In the genomic region with DNA sequence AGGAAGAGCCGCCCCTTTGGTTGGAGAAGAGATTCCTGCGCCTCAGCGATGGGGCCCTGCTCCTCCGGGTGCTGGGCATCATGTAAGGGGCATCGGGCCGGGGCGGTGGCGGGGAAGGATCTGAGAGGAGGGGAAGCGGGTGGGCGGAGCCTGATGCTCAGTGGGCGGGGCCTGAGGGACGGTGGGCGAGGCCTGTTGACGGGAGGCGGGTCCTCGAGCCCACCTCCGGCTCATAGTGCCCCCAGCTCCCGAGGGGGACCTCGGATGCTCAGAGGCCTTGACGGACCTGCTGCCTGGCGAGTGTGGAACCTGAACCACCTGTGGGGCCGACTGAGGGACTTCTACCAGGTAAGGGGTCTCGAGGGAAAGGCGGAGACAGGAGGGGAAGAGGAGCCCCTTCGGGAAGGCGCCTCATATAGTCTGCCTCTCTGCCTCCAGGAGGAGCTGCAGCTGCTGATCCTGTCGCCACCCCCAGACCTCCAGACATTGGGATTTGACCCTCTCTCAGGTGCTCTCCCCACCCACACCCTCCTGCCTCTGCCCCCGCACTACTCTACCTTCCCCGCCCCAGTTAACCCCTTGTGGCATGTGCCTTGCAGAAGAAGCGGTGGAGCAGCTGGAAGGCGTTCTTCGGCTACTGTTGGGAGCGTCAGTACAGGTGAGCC, we compare ENCODE assay signal across 10 cellular contexts.
A peak's percentile ranks its signal among the peaks of the same experiment; 100 is the strongest.
DNase-seq lines count a peak whose midpoint lies in the region; ATAC-seq and FAIRE-seq lines count a peak whose summit lies in the region.
"Had no signal": no experiment of that assay in that cellular context is flagged by ENCODE, and none has a peak within 500 bp of the region (broad histone marks: within the 10 kb centered on the region; RNA-seq: fewer than 3 reads in every experiment).

No MANE protein-coding gene starts in this region.

- peak; percentile 77 for DNase-seq in GM19238 (ENCODE audit: insufficient read length, low spot score)
- DNase-seq in NCI-H146 (lab: John Stamatoyannopoulos, UW), result peak; percentile 44
- DNase-seq in activated T-helper 1 cell treated with Interleukin-2 at 50 U/mL for 16 hours (ENCODE audit: low read depth), result peak; percentile 50
- peak; percentile 67 to 71 for DNase-seq in stimulated activated CD8-positive, alpha-beta memory T cell treated with anti-CD3 and anti-CD28 coated beads, Interleukin-15, amount 100 ng/mL, for 48 hours (ENCODE audit: low read depth in 2 of 2)
- DNase-seq in NCI-H446 (lab: John Stamatoyannopoulos, UW), result no peak
- no peak for DNase-seq in RCC 7860 (ENCODE audit: low spot score)

- peak overlapping the region; percentile 63 for H3K4me3 ChIP-seq in iPS-18c (ENCODE audit: insufficient read depth, low read depth, low read length)
- H3K4me3 ChIP-seq: psoas muscle, SK-N-MC had no signal

- ATAC-seq in HG02588 (IDR thresholded peaks at IDR 0.05; ENCODE audit: unreplicated experiment), result no peak
- ATAC-seq: psoas muscle had no signal

- H3K9me3 ChIP-seq in iPS-18c (ENCODE audit: control insufficient read depth, insufficient read depth, low read length), result no peaks in the 10 kb centered on the region
- H3K9me3 ChIP-seq: psoas muscle had no signal

- FAIRE-seq in RCC 7860 (lab: Jason Lieb, UNC), result no peak

Comparison
In these comparisons a context has a peak if more than half of its experiments do, and no peak if none do; other contexts are left out.
1. DNase-seq: peak in GM19238 (single experiment), NCI-H146 (single experiment), activated T-helper 1 cell treated with Interleukin-2 at 50 U/mL for 16 hours (single experiment) and stimulated activated CD8-positive, alpha-beta memory T cell treated with anti-CD3 and anti-CD28 coated beads, Interleukin-15, amount 100 ng/mL, for 48 hours (2 of 2); none in NCI-H446 (0 of 2) and RCC 7860 (single experiment).